In the genomic region with DNA sequence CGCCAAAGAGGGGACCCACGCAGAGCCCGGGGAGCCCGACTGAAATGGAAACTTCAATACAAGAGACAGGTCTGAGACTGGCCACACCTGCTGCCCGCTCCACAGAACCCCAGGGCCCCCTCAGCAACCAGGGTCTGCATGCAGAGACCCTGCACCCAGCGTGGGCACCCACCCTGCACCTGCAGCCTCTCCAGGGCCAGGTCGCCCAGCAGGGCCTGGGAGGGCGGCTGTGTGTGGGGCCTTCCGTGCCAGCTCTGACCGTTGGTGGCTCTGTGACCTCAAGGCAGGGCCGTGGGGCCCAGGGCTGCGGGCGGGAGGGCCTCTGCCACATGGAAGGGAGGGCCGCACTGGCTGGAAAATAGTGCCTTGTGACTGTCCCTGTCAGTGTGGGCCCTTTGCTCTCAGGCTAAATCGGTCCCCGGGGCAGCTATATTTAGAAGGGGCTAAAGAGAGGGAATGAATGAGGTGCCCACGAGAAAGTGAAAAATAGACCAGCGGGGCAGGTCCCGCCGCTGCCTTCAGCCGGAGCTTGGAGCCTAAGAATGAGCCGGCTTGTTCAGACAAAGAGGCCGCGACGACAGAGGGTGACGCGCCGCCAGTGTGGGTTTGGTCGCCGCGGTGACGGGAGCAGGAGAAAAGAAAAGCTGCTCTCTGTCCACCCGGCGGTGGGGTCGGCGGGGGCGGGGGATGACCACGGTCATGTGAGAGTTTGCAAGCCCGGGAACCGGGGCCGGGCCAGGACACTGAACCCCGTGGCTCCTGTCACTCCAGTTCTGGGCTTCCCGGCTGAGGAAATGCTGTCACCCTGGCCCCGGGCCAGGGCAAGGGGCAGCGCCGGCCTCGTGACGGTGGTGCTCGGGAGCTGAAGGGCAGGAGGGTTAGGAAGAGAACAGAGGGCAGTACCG, we compare ENCODE assay signal across 10 cellular contexts.
A peak's percentile ranks its signal among the peaks of the same experiment; 100 is the strongest.
DNase-seq lines count a peak whose midpoint lies in the region; ATAC-seq, FAIRE-seq and TF ChIP-seq lines count a peak whose summit lies in the region.
"Had no signal": no experiment of that assay in that cellular context is flagged by ENCODE, and none has a peak within 500 bp of the region (broad histone marks: within the 10 kb centered on the region; RNA-seq: fewer than 3 reads in every experiment).

No MANE protein-coding gene starts in this region.

- DNase-seq in M059J (ENCODE audit: low read depth) (peak; percentile 58), caudate nucleus (lab: John Stamatoyannopoulos, UW) (peak; percentile 44 to 96 (median 87)), HepG2 (ENCODE audit: low spot score) (peak; percentile 88), spleen (peak; percentile 89), glomerular visceral epithelial cell (ENCODE audit: extremely low spot score) (no peak), NCI-H69 (lab: John Stamatoyannopoulos, UW) (no peak), GDM1 (lab: John Stamatoyannopoulos, UW) (no peak)

- no peaks in the 10 kb centered on the region for H3K9me3 ChIP-seq in HepG2 (ENCODE audit: low read length)
- H3K9me3 ChIP-seq in spleen, result no peaks in the 10 kb centered on the region

- CTCF ChIA-PET in HepG2 (lab: Yijun Ruan, JAX; ENCODE audit: low intra/inter-chr PET ratio, low total read pairs), result no interaction called here

- no peaks in the 10 kb centered on the region for H3K79me2 ChIP-seq in HepG2 (ENCODE audit: insufficient read depth, low read length)

- TF ChIP-seq RAD21 in HepG2 (CRISPR knock-in tag; IDR thresholded peaks at IDR 0.05), result peak; percentile 29; the same call in 1 of the 2 replicates

- H3K4me2 ChIP-seq in HepG2 (ENCODE audit: low read depth, low read length), result peak overlapping the region; percentile 98

- intact Hi-C loops in HepG2 (cut with micrococcal nuclease; ENCODE audit: unreplicated experiment) (loop anchor here (2.0 kb wide), 1 partner anchor 52 kb away; no protein-coding TSS in a partner anchor), spleen (cut with DNase I; ENCODE audit: low total_unique reads) (no loop called here)

- H3K27me3 ChIP-seq in HepG2 (ENCODE audit: control insufficient read depth in 1 of 2, insufficient read depth in 2 of 2, low read length in 2 of 2) (no peaks in the 10 kb centered on the region), spleen (replicated peaks in 1 of 7) (no peaks in the 10 kb centered on the region)

- H4K20me1 ChIP-seq in HepG2 (ENCODE audit: insufficient read depth, low read length), result no peaks in the 10 kb centered on the region

- TF ChIP-seq EP300 in HepG2 (IDR thresholded peaks at IDR 0.05; ENCODE audit: low read depth in 2 of 2, low read length in 2 of 2), result peak in 1 of 2 experiments; percentile 45; a peak in 1 of 4 replicates
- TF ChIP-seq EP300 in HepG2 (CRISPR knock-in tag; IDR thresholded peaks at IDR 0.05; ENCODE audit: borderline replicate concordance), result no peak

- peak; percentile 12 for FAIRE-seq in HepG2 (lab: Jason Lieb, UNC)
- FAIRE-seq: keratinocyte, TTC549 had no signal

- no peak overlapping the region for H2AFZ ChIP-seq in HepG2 (ENCODE audit: low read length)

- peak overlapping the region; percentile 98 for H3K27ac ChIP-seq in caudate nucleus (ENCODE audit: low read depth, low read length)
- peak overlapping the region; percentile 100 for H3K27ac ChIP-seq in HepG2 (ENCODE audit: extremely low read length, insufficient read depth, low read length)
- peak overlapping the region; percentile 55 to 83 (median 76) for H3K27ac ChIP-seq in spleen

- POLR2A ChIA-PET in HepG2 (lab: Yijun Ruan, JAX), result interaction anchor here (0.7 to 7.9 kb wide), 20 partner anchors 9 to 139 kb away, joined by 3 to 199 read pairs (median 6); a partner anchor contains a TSS

- 3% methylated on average over 33 of the region's 50 CpGs for WGBS in HepG2 (ENCODE audit: low lambda C conversion rate)
- 27 to 69% (median 41%) methylated on average over 40 to 50 of the region's 50 CpGs for WGBS in spleen, 5 donors

- H3K4me3 ChIP-seq in HepG2 (replicated peaks in 1 of 3; ENCODE audit: insufficient read depth in 1 of 3, low read depth in 2 of 3, low read length in 3 of 3), result peak overlapping the region; percentile 34 to 72 (median 44); a peak in 5 of 6 replicates
- H3K4me3 ChIP-seq in spleen, result peak overlapping the region in 1 of 8 donors; percentile 7

- H3K36me3 ChIP-seq in HepG2 (replicated peaks in 1 of 2; ENCODE audit: control insufficient read depth in 1 of 2, insufficient read depth in 2 of 2, low read length in 2 of 2) (no peaks in the 10 kb centered on the region), spleen (no peaks in the 10 kb centered on the region)

- BruUV-seq in HepG2 (replicated peaks; lab: Mats Ljungman, UMichigan), result TSS peak; percentile 87

- peak overlapping the region; percentile 86 for H3K9ac ChIP-seq in HepG2 (ENCODE audit: insufficient read depth, low read depth, low read length)

- in situ Hi-C loops in HepG2 (cut with HindIII; ENCODE audit: extremely low pct_ligation_motif_present, low pct_unique_long_range_greater_than_20kb), result no loop called here

- TF ChIP-seq CTCF in HepG2 (CRISPR knock-in tag; IDR thresholded peaks at IDR 0.05) (no peak; the same call in 1 of the 2 replicates), spleen (IDR thresholded peaks at IDR 0.05 in 8 of 11, conservative IDR thresholded peaks at IDR 0.05 in 3 of 11) (no peak)

- ATAC-seq in HepG2, result peak; percentile 56
- ATAC-seq in GM21447 (IDR thresholded peaks at IDR 0.05; ENCODE audit: unreplicated experiment), result no peak

- H3K4me1 ChIP-seq in HepG2 (ENCODE audit: insufficient read depth, low read length) (peaks cover 81% of the 10 kb centered on the region), spleen (peaks cover 36 to 91% (median 67%) of the 10 kb centered on the region in 6 donors)

- TF ChIP-seq POLR2A in HepG2 (IDR thresholded peaks at IDR 0.05; ENCODE audit: insufficient read depth in 1 of 2, low read depth in 2 of 2, low read length in 2 of 2), result peak; percentile 49 to 87; a peak in 3 of 4 replicates
- TF ChIP-seq POLR2A in spleen (IDR thresholded peaks at IDR 0.05), result no peak

TF ChIP-seq in HepG2, 621 proteins besides CTCF, POLR2A, EP300 and RAD21 (continues in another document):
- TF ChIP-seq LCORL (IDR thresholded peaks at IDR 0.05), result no peak
- peak; percentile 74 for TF ChIP-seq LCORL (CRISPR knock-in tag; IDR thresholded peaks at IDR 0.05)
- TF ChIP-seq, protein P1, sequence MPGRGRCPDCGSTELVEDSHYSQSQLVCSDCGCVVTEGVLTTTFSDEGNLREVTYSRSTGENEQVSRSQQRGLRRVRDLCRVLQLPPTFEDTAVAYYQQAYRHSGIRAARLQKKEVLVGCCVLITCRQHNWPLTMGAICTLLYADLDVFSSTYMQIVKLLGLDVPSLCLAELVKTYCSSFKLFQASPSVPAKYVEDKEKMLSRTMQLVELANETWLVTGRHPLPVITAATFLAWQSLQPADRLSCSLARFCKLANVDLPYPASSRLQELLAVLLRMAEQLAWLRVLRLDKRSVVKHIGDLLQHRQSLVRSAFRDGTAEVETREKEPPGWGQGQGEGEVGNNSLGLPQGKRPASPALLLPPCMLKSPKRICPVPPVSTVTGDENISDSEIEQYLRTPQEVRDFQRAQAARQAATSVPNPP (CRISPR knock-in tag; IDR thresholded peaks at IDR 0.05), result peak; percentile 62; the same call in 1 of the 2 replicates
- TF ChIP-seq SALL1 (CRISPR knock-in tag; IDR thresholded peaks at IDR 0.05), result peak; percentile 47; the same call in 1 of the 2 replicates
- TF ChIP-seq, protein P2, sequence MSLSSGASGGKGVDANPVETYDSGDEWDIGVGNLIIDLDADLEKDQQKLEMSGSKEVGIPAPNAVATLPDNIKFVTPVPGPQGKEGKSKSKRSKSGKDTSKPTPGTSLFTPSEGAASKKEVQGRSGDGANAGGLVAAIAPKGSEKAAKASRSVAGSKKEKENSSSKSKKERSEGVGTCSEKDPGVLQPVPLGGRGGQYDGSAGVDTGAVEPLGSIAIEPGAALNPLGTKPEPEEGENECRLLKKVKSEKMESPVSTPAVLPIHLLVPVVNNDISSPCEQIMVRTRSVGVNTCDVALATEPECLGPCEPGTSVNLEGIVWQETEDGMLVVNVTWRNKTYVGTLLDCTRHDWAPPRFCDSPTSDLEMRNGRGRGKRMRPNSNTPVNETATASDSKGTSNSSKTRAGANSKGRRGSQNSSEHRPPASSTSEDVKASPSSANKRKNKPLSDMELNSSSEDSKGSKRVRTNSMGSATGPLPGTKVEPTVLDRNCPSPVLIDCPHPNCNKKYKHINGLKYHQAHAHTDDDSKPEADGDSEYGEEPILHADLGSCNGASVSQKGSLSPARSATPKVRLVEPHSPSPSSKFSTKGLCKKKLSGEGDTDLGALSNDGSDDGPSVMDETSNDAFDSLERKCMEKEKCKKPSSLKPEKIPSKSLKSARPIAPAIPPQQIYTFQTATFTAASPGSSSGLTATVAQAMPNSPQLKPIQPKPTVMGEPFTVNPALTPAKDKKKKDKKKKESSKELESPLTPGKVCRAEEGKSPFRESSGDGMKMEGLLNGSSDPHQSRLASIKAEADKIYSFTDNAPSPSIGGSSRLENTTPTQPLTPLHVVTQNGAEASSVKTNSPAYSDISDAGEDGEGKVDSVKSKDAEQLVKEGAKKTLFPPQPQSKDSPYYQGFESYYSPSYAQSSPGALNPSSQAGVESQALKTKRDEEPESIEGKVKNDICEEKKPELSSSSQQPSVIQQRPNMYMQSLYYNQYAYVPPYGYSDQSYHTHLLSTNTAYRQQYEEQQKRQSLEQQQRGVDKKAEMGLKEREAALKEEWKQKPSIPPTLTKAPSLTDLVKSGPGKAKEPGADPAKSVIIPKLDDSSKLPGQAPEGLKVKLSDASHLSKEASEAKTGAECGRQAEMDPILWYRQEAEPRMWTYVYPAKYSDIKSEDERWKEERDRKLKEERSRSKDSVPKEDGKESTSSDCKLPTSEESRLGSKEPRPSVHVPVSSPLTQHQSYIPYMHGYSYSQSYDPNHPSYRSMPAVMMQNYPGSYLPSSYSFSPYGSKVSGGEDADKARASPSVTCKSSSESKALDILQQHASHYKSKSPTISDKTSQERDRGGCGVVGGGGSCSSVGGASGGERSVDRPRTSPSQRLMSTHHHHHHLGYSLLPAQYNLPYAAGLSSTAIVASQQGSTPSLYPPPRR (CRISPR knock-in tag; IDR thresholded peaks at IDR 0.05; ENCODE audit: borderline replicate concordance), result peak; percentile 42; the same call in 1 of the 2 replicates
- TF ChIP-seq GABPA (IDR thresholded peaks at IDR 0.05; ENCODE audit: low read depth, low read length), result no peak
- 0 out of 2 replicates have a peak, but pooled peaks have one; percentile 41 for TF ChIP-seq GABPA (CRISPR knock-in tag; IDR thresholded peaks at IDR 0.05; ENCODE audit: low read depth)
- TF ChIP-seq ZNF670 (CRISPR knock-in tag; IDR thresholded peaks at IDR 0.05; ENCODE audit: borderline replicate concordance), result peak; percentile 90

Comparison
In these comparisons a context has a peak if more than half of its experiments do, and no peak if none do; other contexts are left out.
1. DNase-seq: peak in M059J (single experiment), caudate nucleus (61 of 61), HepG2 (single experiment) and spleen (single experiment); none in glomerular visceral epithelial cell (single experiment), NCI-H69 (single experiment) and GDM1 (single experiment).
2. POLR2A ChIP-seq: peak in HepG2 (2 of 2); none in spleen (0 of 3).
3. Peak in every context shown above with its lines, with median percentiles within 50 percentile points of each other: H3K27ac ChIP-seq.